ENCODE assay signal across 14 cellular contexts in genomic region chr22:17665884-17666283, GRCh38.
"Had no signal": no experiment of that assay in that cellular context is flagged by ENCODE, and none has a peak within 500 bp of the region (broad histone marks: within the 10 kb centered on the region; RNA-seq: fewer than 3 reads in every experiment).

No MANE protein-coding gene starts in this region.

- ATAC-seq: body of pancreas; naive thymus-derived CD8-positive, alpha-beta T cell had no signal

- H3K4me3 ChIP-seq: body of pancreas, hepatocyte, left ventricle myocardium inferior, thyroid gland had no signal

- H3K27ac ChIP-seq: body of pancreas, hepatocyte, left ventricle myocardium inferior, thyroid gland had no signal

- DNase-seq: activated CD4-positive, alpha-beta memory T cell treated with anti-CD3 and anti-CD28 coated beads, Interleukin-2, amount 10 ng/mL, durations not matched to agents 7 days and 5 days; activated CD4-positive, alpha-beta T cell treated with anti-CD3 and anti-CD28 coated beads for 4 hours; activated effector memory CD4-positive, alpha-beta T cell treated with anti-CD3 and anti-CD28 coated beads, Interleukin-2, amount 50 U/mL, for 16 hours; activated T-cell treated with anti-CD3 and anti-CD28 coated beads, Interleukin-2, amount 50 U/mL, for 48 hours; amygdala; body of pancreas; cerebellar nuclear complex; effector memory CD4-positive, alpha-beta T cell; left ventricle myocardium inferior; naive thymus-derived CD8-positive, alpha-beta T cell; stimulated activated CD4-positive, alpha-beta T cell treated with anti-CD3 and anti-CD28 coated beads, Interleukin-12 subunit alpha, Interleukin-12 subunit beta, amount 100 ng/mL, for 4 hours; stimulated activated CD4-positive, alpha-beta T cell treated with anti-CD3 and anti-CD28 coated beads, Interleukin-2, amount 100 ng/mL, for 24 hours; thyroid gland had no signal

- H3K27me3 ChIP-seq: body of pancreas, hepatocyte, thyroid gland had no signal

- H3K9me3 ChIP-seq: body of pancreas, left ventricle myocardium inferior, thyroid gland had no signal

- H3K4me2 ChIP-seq: hepatocyte had no signal

- H3K4me1 ChIP-seq: body of pancreas, thyroid gland had no signal

- H2AFZ ChIP-seq: hepatocyte had no signal
